10 cellular contexts compared by ENCODE assay signal in genomic region chr5:5025774-5026406, GRCh38.
A peak's percentile ranks its signal among the peaks of the same experiment; 100 is the strongest.
DNase-seq lines count a peak whose midpoint lies in the region; ATAC-seq and TF ChIP-seq lines count a peak whose summit lies in the region.
"Had no signal": no experiment of that assay in that cellular context is flagged by ENCODE, and none has a peak within 500 bp of the region (broad histone marks: within the 10 kb centered on the region; RNA-seq: fewer than 3 reads in every experiment).

No MANE protein-coding gene starts in this region.

- no peaks in the 10 kb centered on the region for H3K23me2 ChIP-seq in H9 (ENCODE audit: insufficient read length, low read depth, low read length, poor library complexity, severe bottlenecking)

- H3F3A ChIP-seq in GM23248 (ENCODE audit: insufficient read depth): no peaks in the 10 kb centered on the region

- no CpG with 5 or more reads among the region's 16 CpGs for WGBS in H9 (ENCODE audit: extremely low coverage, insufficient read length, low lambda C conversion rate)
- WGBS in body of pancreas, 2 donors: 69 to 74% methylated on average over 12 to 16 of the region's 16 CpGs
- WGBS in GM23248 (ENCODE audit: low coverage in 1 of 2, low lambda C conversion rate in 2 of 2, missing lambda C conversion rate in 2 of 2), 2 experiments: 77 to 79% methylated on average over 16 of the region's 16 CpGs

- in situ Hi-C loops in GM23248 (cut with MboI): no loop called here

- ATAC-seq in body of pancreas (peak; percentile 35), GM18907 (IDR thresholded peaks at IDR 0.05; ENCODE audit: unreplicated experiment) (no peak)

- no peaks in the 10 kb centered on the region for H3K79me1 ChIP-seq in H9 (ENCODE audit: insufficient read depth, low read depth, low read length, poor library complexity, severe bottlenecking)

- H3K27ac ChIP-seq in H9 (ENCODE audit: insufficient read length, low read depth, low read length) (no peak overlapping the region), body of pancreas (no peak overlapping the region), GM23248 (no peak overlapping the region)
- H3K27ac ChIP-seq: thoracic aorta had no signal

- no peak for TF ChIP-seq POLR2A in body of pancreas (IDR thresholded peaks at IDR 0.05)

- H2AK5ac ChIP-seq in H9 (ENCODE audit: insufficient read length, low read length): no peak overlapping the region

- peak overlapping the region in 2 of 3 experiments; percentile 54 to 72; a peak in 2 of 7 replicates for H3K27ac Mint-ChIP-seq in H9

- no peaks in the 10 kb centered on the region for H3K27me3 Mint-ChIP-seq in H9 (ENCODE audit: low read depth)

- H3T11ph ChIP-seq in H9 (ENCODE audit: low read length): no peak overlapping the region

- no peaks in the 10 kb centered on the region for H3K36me3 ChIP-seq in body of pancreas (replicated peaks in 1 of 2; ENCODE audit: insufficient read depth in 1 of 2, low read depth in 2 of 2)
- H3K36me3 ChIP-seq in GM23248 (ENCODE audit: low read depth): no peaks in the 10 kb centered on the region
- H3K36me3 ChIP-seq: thoracic aorta had no signal

- peaks cover 0 to 3% (median 0%) of the 10 kb centered on the region in 3 experiments; a peak in 2 of 7 replicates for H3K36me3 Mint-ChIP-seq in H9 (ENCODE audit: insufficient read depth in 1 of 3, low read depth in 3 of 3)

- H3K4ac ChIP-seq in H9 (ENCODE audit: low read depth, low read length): no peak overlapping the region

- H3K4me1 Mint-ChIP-seq in H9: peaks cover 2 to 3% of the 10 kb centered on the region in 2 experiments; a peak in 3 of 4 replicates

- no peak overlapping the region for H2BK15ac ChIP-seq in H9 (ENCODE audit: low read depth, low read length)

- H3K9me2 ChIP-seq in GM23248 (ENCODE audit: insufficient read depth): no peaks in the 10 kb centered on the region

- peaks cover 0 to 2% of the 10 kb centered on the region in 2 experiments; a peak in 2 of 5 replicates for H3K9me3 Mint-ChIP-seq in H9

- H4K20me1 ChIP-seq in H9 (ENCODE audit: control insufficient read depth, insufficient read depth, insufficient read length): no peaks in the 10 kb centered on the region
- H4K20me1 ChIP-seq in GM23248 (ENCODE audit: insufficient read depth): no peaks in the 10 kb centered on the region

- H3K18ac ChIP-seq in H9 (ENCODE audit: insufficient read length, low read depth, low read length): no peak overlapping the region

- H4K8ac ChIP-seq in H9 (replicated peaks; ENCODE audit: insufficient read length, low read depth, low read length): no peak overlapping the region

- TF ChIP-seq CTCF in H9 (conservative IDR thresholded peaks at IDR 0.05): no peak
- no peak for TF ChIP-seq CTCF in body of pancreas (IDR thresholded peaks at IDR 0.05)

- H3K79me2 ChIP-seq in H9 (ENCODE audit: insufficient read depth, low read length) (no peaks in the 10 kb centered on the region), GM23248 (ENCODE audit: insufficient read depth) (no peaks in the 10 kb centered on the region)

- no peak overlapping the region for H3K4me3 ChIP-seq in body of pancreas
- no peak overlapping the region for H3K4me3 ChIP-seq in GM23248
- H3K4me3 ChIP-seq: thoracic aorta had no signal

- H3K9me3 ChIP-seq in H9 (ENCODE audit: control insufficient read depth, low read depth, low read length) (no peaks in the 10 kb centered on the region), body of pancreas (no peaks in the 10 kb centered on the region), GM23248 (ENCODE audit: low read depth) (no peaks in the 10 kb centered on the region)
- H3K9me3 ChIP-seq: thoracic aorta had no signal

- H2BK120ac ChIP-seq in H9 (ENCODE audit: low read depth, low read length, poor library complexity, severe bottlenecking): no peak overlapping the region

- no peak overlapping the region for H4K91ac ChIP-seq in H9 (ENCODE audit: insufficient read length, low read depth, low read length)

- DNase-seq in COR-L47 (lab: John Stamatoyannopoulos, UW) (peak; percentile 30), H9 (no peak), NCI-H510A (lab: John Stamatoyannopoulos, UW) (peak; percentile 5), body of pancreas (no peak), retina (no peak), GM23248 (no peak), medulla oblongata (ENCODE audit: extremely low spot score) (no peak)
- DNase-seq: GF-D8 had no signal

- H2AFZ ChIP-seq in H9 (ENCODE audit: low read length) (no peak overlapping the region), GM23248 (no peak overlapping the region)

- H3K9ac ChIP-seq in H9 (ENCODE audit: extremely low read depth, insufficient read length, low read length) (no peak overlapping the region), GM23248 (no peak overlapping the region)

- H3K4me3 Mint-ChIP-seq in H9: no peak overlapping the region

- no peaks in the 10 kb centered on the region for H3K27me3 ChIP-seq in H9 (ENCODE audit: insufficient read depth, low read length)
- H3K27me3 ChIP-seq in body of pancreas: no peaks in the 10 kb centered on the region
- H3K27me3 ChIP-seq in GM23248 (replicated peaks; ENCODE audit: insufficient read depth): peaks cover 5% of the 10 kb centered on the region; the same call in 1 of the 2 replicates

- no peak overlapping the region for H2BK12ac ChIP-seq in H9 (ENCODE audit: insufficient read length, low read depth, low read length)

- no peak overlapping the region for H4K5ac ChIP-seq in H9 (ENCODE audit: insufficient read length, low read depth, low read length)

- no peak overlapping the region for H3K14ac ChIP-seq in H9 (ENCODE audit: insufficient read depth, low read length)

- no peak overlapping the region for H3K56ac ChIP-seq in H9 (ENCODE audit: insufficient read length, low read depth, low read length)

- H3K4me2 ChIP-seq in H9 (ENCODE audit: insufficient read depth, insufficient read length, low read length): no peak overlapping the region
- H3K4me2 ChIP-seq in GM23248 (ENCODE audit: unreplicated experiment): no peak overlapping the region

- H3K23ac ChIP-seq in H9 (ENCODE audit: insufficient read length, low read depth, low read length): no peak overlapping the region

- H3K4me1 ChIP-seq in H9 (ENCODE audit: insufficient read depth, low read length) (no peaks in the 10 kb centered on the region), body of pancreas (no peaks in the 10 kb centered on the region), GM23248 (ENCODE audit: insufficient read depth) (no peaks in the 10 kb centered on the region)

- intact Hi-C loops in body of pancreas (cut with DNase I): no loop called here

- no peak overlapping the region for H2BK5ac ChIP-seq in H9 (ENCODE audit: insufficient read length, low read length)

- H2BK20ac ChIP-seq in H9 (ENCODE audit: low read depth, low read length, poor library complexity, severe bottlenecking): no peak overlapping the region

Comparison
In these comparisons a context has a peak if more than half of its experiments do, and no peak if none do; other contexts are left out.
1. DNase-seq: peak in COR-L47 (single experiment) and NCI-H510A (single experiment); none in H9 (single experiment), body of pancreas (0 of 4), retina (single experiment), GM23248 (single experiment) and medulla oblongata (single experiment).